ENCODE assay signal across 19 cellular contexts in the genomic region with DNA sequence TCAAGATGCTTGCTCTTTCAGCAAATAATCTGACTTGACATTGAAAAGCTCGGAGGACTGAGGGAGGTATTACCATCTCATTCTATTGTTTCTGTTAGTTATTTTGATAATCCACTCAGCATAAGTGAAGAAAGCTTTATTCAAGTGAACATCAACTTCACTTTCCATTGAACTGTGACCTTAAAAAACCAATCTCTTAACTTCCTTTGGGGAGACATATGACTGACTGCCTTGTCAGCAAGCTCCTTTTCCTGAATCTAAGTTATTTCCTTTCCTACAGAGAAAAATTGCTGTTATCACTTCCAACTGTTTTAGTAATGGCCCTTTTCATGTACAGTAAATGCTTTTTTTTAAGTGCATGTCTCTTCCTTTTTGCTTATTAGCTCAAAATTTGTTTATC.
"Had no signal": no experiment of that assay in that cellular context is flagged by ENCODE, and none has a peak within 500 bp of the region (broad histone marks: within the 10 kb centered on the region; RNA-seq: fewer than 3 reads in every experiment).

No MANE protein-coding gene starts in this region.

- H3K4me3 ChIP-seq: body of pancreas, colonic mucosa, gastroesophageal sphincter, lung, stomach had no signal

- H3K27ac ChIP-seq: colonic mucosa, gastroesophageal sphincter had no signal

- H3K4me1 ChIP-seq: colonic mucosa had no signal

- H3K36me3 ChIP-seq: colonic mucosa, gastroesophageal sphincter, stomach had no signal

- DNase-seq: activated CD4-positive, alpha-beta T cell treated with anti-CD3 and anti-CD28 coated beads, Interleukin-2, amount 10 ng/mL, durations not matched to agents 7 days and 5 days; activated CD8-positive, alpha-beta T cell treated with anti-CD3 and anti-CD28 coated beads, Interleukin-2, amount 10 ng/mL, durations not matched to agents 7 days and 5 days; activated naive CD4-positive, alpha-beta T cell treated with Interleukin-2 at 50 U/mL for 16 hours; activated naive CD8-positive, alpha-beta T cell treated with anti-CD3 and anti-CD28 coated beads, Interleukin-2, amount 10 ng/mL, durations not matched to agents 7 days and 5 days; activated T-cell treated with anti-CD3 and anti-CD28 coated beads, Interleukin-2, amount 50 U/mL, for 24 hours; body of pancreas; central memory CD4-positive, alpha-beta T cell; colonic mucosa; immature natural killer cell; kidney glomerular epithelial cell; midbrain; nucleus accumbens; SK-N-SH; small intestine; stimulated activated CD4-positive, alpha-beta T cell treated with anti-CD3 and anti-CD28 coated beads, Interleukin-4, amount 100 ng/mL, for 1 hour; stomach; trophoblast cell had no signal

- H3K9me3 ChIP-seq: body of pancreas, colonic mucosa, gastroesophageal sphincter, SK-N-SH, stomach had no signal

- H3K27me3 ChIP-seq: body of pancreas, colonic mucosa, gastroesophageal sphincter, stomach had no signal

- ATAC-seq: activated CD8-positive, alpha-beta T cell treated with anti-CD3 and anti-CD28 coated beads, Interleukin-2, amount 10 ng/mL, durations not matched to agents 7 days and 5 days; body of pancreas; gastroesophageal sphincter had no signal
